Comparison of ENCODE assay signal across 16 cellular contexts in the genomic region with DNA sequence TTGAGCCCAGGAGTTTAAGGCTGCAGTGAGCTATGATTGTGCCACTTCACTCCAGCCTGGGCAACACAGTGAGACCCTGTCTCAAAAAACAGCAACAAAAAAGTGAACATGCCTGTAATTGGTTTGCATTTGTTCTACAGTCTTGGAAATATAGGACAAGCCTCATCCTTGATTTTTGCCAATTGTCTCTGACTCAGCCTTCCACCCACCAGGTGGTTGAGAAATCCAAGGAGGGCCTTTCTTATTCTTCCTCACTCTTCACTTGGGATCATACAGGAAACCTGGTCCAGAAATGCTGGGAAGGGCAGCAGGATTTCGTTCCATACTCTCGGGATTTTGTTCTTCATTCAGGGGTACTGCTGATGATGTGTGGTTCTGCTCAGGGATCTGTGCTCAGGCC.
A peak's percentile ranks its signal among the peaks of the same experiment; 100 is the strongest.
DNase-seq lines count a peak whose midpoint lies in the region; ATAC-seq and TF ChIP-seq lines count a peak whose summit lies in the region.
"Had no signal": no experiment of that assay in that cellular context is flagged by ENCODE, and none has a peak within 500 bp of the region (broad histone marks: within the 10 kb centered on the region; RNA-seq: fewer than 3 reads in every experiment).

No MANE protein-coding gene starts in this region.

- no peaks in the 10 kb centered on the region for H3K9me3 ChIP-seq in right cardiac atrium (ENCODE audit: control insufficient read depth, low read length)
- H3K9me3 ChIP-seq: Caco-2, HAP-1 had no signal

- no peaks in the 10 kb centered on the region for H3K4me1 ChIP-seq in right cardiac atrium (ENCODE audit: control insufficient read depth, insufficient read depth, low read length)
- H3K4me1 ChIP-seq: HAP-1 had no signal

- ATAC-seq in right cardiac atrium = no peak
- ATAC-seq: A549 had no signal

- DNase-seq in GM03348 (ENCODE audit: low spot score) (peak; percentile 43), RWPE1 (ENCODE audit: low spot score) (no peak), epithelial cell of esophagus (ENCODE audit: low read depth) (peak; percentile 79), middle frontal gyrus (ENCODE audit: extremely low spot score, low spot score) (peak; percentile 17), right cardiac atrium (no peak), DMS53 (lab: John Stamatoyannopoulos, UW) (no peak)
- DNase-seq in stimulated activated CD8-positive, alpha-beta memory T cell treated with anti-CD3 and anti-CD28 coated beads, Interleukin-4, amount 100 ng/mL, for 48 hours = no peak
- DNase-seq: Caco-2, NCI-H1092 treated with DMSO at 0.1 percent for 48 hours, NCI-H2107, NCI-H2227 treated with DMSO at 0.1 percent for 48 hours, NCI-H524 treated with DMSO at 0.1 percent for 48 hours, Right ventricle myocardium superior had no signal

- H3K27ac ChIP-seq in RWPE1 (peak overlapping the region; percentile 32), right cardiac atrium (ENCODE audit: low read length) (no peak overlapping the region)
- H3K27ac ChIP-seq: A549, SK-N-MC had no signal

- POLR2A ChIA-PET in RWPE1 (lab: Yijun Ruan, JAX; ENCODE audit: low non-redundant PET) = no interaction called here

- no peak overlapping the region for H3K4me3 ChIP-seq in epithelial cell of esophagus (ENCODE audit: low read length)
- H3K4me3 ChIP-seq in right cardiac atrium (ENCODE audit: low read length) = no peak overlapping the region
- H3K4me3 ChIP-seq: A549, HAP-1, SK-N-MC had no signal

- CTCF ChIA-PET in RWPE1 (lab: Yijun Ruan, JAX) = no interaction called here

- TF ChIP-seq CTCF in RWPE1 (conservative IDR thresholded peaks at IDR 0.05; ENCODE audit: low read depth) (no peak), epithelial cell of esophagus (IDR thresholded peaks at IDR 0.05; ENCODE audit: insufficient read depth, low read depth, low read length, missing control alignments) (no peak)

- H3K27me3 ChIP-seq in right cardiac atrium (ENCODE audit: control insufficient read depth, insufficient read depth) = no peaks in the 10 kb centered on the region

- intact Hi-C loops in right cardiac atrium (cut with DNase I) = no loop called here

- WGBS in right cardiac atrium = 96% methylated on average over 2 of the region's 2 CpGs

Comparison
In these comparisons a context has a peak if more than half of its experiments do, and no peak if none do; other contexts are left out.
1. DNase-seq: peak in GM03348 (single experiment), epithelial cell of esophagus (single experiment) and middle frontal gyrus (single experiment); none in RWPE1 (single experiment), right cardiac atrium (0 of 3), DMS53 (single experiment) and stimulated activated CD8-positive, alpha-beta memory T cell treated with anti-CD3 and anti-CD28 coated beads, Interleukin-4, amount 100 ng/mL, for 48 hours (single experiment).